In genomic region chr20:49098136-49098535, GRCh38 we compare ENCODE assay signal across 1 cellular context.
TF ChIP-seq lines count a peak whose summit lies in the region.

No MANE protein-coding gene starts in this region.

TF ChIP-seq in WTC11, 78 proteins besides CTCF, POLR2A, EP300 and RAD21:
- TF ChIP-seq ZNF532 (CRISPR knock-in tag; IDR thresholded peaks at IDR 0.05; ENCODE audit: borderline replicate concordance) (no peak), IRF2 (CRISPR knock-in tag; IDR thresholded peaks at IDR 0.05; ENCODE audit: borderline replicate concordance, low read depth) (no peak), KAT7 (CRISPR knock-in tag; IDR thresholded peaks at IDR 0.05; ENCODE audit: borderline replicate concordance) (no peak), AR (CRISPR knock-in tag; IDR thresholded peaks at IDR 0.05) (no peak), TEAD1 (CRISPR knock-in tag; IDR thresholded peaks at IDR 0.05) (no peak), GABPB1 (CRISPR knock-in tag; IDR thresholded peaks at IDR 0.05) (no peak), PRDM15 (CRISPR knock-in tag; IDR thresholded peaks at IDR 0.05) (no peak), ZNF396 (CRISPR knock-in tag; IDR thresholded peaks at IDR 0.05; ENCODE audit: borderline replicate concordance) (no peak), NFYB (CRISPR knock-in tag; conservative IDR thresholded peaks at IDR 0.05; ENCODE audit: low read depth) (no peak), ETV6 (CRISPR knock-in tag; IDR thresholded peaks at IDR 0.05) (no peak)
